8 cellular contexts compared by ENCODE assay signal in the genomic region with DNA sequence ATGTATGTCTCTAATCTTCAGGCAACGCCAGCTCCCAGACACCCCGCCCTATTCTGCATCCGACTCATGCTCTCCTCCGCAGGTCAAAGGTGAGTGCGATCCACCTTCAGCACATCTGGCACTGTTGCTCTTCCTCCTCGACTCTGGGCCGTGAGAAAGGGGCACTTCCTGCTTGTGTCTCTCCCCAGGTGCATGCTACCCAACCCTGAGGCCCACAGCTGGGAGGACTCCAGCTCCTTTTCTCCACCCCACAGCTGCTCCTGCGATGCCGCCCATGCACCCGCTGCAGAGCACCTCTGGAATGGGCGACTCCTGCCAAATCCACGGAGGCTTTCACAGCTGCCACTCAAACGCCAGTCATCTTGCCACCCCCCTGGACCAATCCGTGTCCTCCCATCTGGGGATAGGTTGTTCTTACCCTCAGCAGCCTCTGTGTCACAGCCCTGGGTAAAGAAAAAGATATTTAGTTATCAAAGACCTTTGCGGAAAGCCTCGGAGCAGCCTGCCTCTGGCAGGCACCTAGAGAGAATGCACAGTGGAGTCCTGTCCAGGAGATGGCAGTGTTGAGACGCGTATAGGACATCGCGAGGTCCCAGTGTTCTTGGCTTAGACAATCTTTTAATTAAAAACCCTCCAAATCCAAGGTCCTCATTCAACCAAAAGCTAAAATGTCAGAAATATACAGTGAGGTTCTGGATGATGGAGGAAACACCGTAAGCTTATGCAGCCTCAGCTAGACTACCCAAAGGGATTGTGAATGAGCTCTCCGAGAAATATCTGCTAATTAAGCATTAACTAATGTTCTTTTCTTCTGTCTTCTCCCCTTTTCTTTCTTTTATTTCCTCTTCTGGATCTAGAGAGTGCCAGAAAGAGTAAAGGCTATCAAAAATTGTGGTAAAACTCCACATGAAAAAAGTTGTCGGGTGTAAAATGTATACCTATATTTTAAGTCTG. TPM values are rescaled to one million over a fixed set of nuclear protein-coding genes. Genes with fewer than 3 reads are reported as not detected.
A peak's percentile ranks its signal among the peaks of the same experiment; 100 is the strongest.
DNase-seq lines count a peak whose midpoint lies in the region; ATAC-seq, FAIRE-seq and TF ChIP-seq lines count a peak whose summit lies in the region.

No MANE protein-coding gene starts in this region.

- no peaks in the 10 kb centered on the region for H3K9me3 ChIP-seq in GM12878 (replicated peaks; ENCODE audit: control insufficient read depth, insufficient read depth, low read length)

- no peaks in the 10 kb centered on the region for H3K27me3 ChIP-seq in GM12878 (replicated peaks in 1 of 2; ENCODE audit: control insufficient read depth in 2 of 2, insufficient read depth in 2 of 2, low read length in 1 of 2)

- peak overlapping the region; percentile 34; the same call in 1 of the 2 replicates for H2AFZ ChIP-seq in GM12878 (ENCODE audit: control insufficient read depth, low read depth, low read length)

- TF ChIP-seq CTCF in GM12878 (IDR thresholded peaks at IDR 0.05 in 2 of 3, conservative IDR thresholded peaks at IDR 0.05 in 1 of 3; ENCODE audit: control insufficient read depth in 2 of 3, extremely low read depth in 1 of 3, insufficient read depth in 1 of 3, low read depth in 3 of 3, low read length in 3 of 3), result peak; percentile 80 to 87 (median 86)

- no peak for TF ChIP-seq POLR2A in GM12878 (IDR thresholded peaks at IDR 0.05; ENCODE audit: low read depth, low read length)

- intact Hi-C loops in Right ventricle myocardium inferior (cut with DNase I), result loop anchor here (1.0 to 5.0 kb wide), 2 partner anchors 698 to 843 kb away; no protein-coding TSS in a partner anchor
- intact Hi-C loops in cardiac septum (cut with DNase I), result loop anchor here (5.0 kb wide), 1 partner anchor 843 kb away; no protein-coding TSS in a partner anchor
- intact Hi-C loops in GM12878 (cut with micrococcal nuclease; ENCODE audit: unreplicated experiment), result loop anchor here (1.0 to 5.0 kb wide), 5 partner anchors 142 to 852 kb away; partner anchors contain the start of gene RAB3IP

- TF ChIP-seq RAD21 in GM12878 (IDR thresholded peaks at IDR 0.05; ENCODE audit: insufficient read depth, low read depth, low read length), result peak; percentile 94

- POLR2A ChIA-PET in GM12878 (lab: Charles Lee), result no interaction called here

- CTCF ChIA-PET in GM12878 (lab: Yijun Ruan, JAX), result interaction anchor here (0.6 to 3.9 kb wide), 32 partner anchors 10 to 850 kb away, joined by 3 to 32 read pairs (median 4); no protein-coding TSS in a partner anchor

- 34% methylated on average over 23 of the region's 23 CpGs for WGBS in GM12878 (ENCODE audit: insufficient coverage, insufficient replicate concordance, low lambda C conversion rate, missing lambda C conversion rate)

- no peak for TF ChIP-seq EP300 in GM12878 (IDR thresholded peaks at IDR 0.05; ENCODE audit: borderline replicate concordance in 1 of 2, control insufficient read depth in 1 of 2, low read depth in 2 of 2, low read length in 2 of 2)

- no peaks in the 10 kb centered on the region for H4K20me1 ChIP-seq in GM12878 (ENCODE audit: control insufficient read depth, insufficient read depth)

- H3K36me3 ChIP-seq in GM12878 (ENCODE audit: control insufficient read depth in 2 of 2, insufficient read depth in 2 of 2, low read length in 1 of 2), result no peaks in the 10 kb centered on the region

- peak; percentile 72 for DNase-seq in Right ventricle myocardium inferior (ENCODE audit: missing footprints)
- no peak for DNase-seq in cardiac septum (ENCODE audit: low spot score)
- DNase-seq in NCI-H187 (lab: John Stamatoyannopoulos, UW), result peak; percentile 16 to 67
- peak; percentile 99 for DNase-seq in T1000 (lab: John Stamatoyannopoulos, UW)
- DNase-seq in GM12878 (ENCODE audit: low read depth, low spot score), result no peak
- peak; percentile 93 for DNase-seq in inferior parietal cortex (ENCODE audit: extremely low spot score)
- peak; percentile 57 for DNase-seq in stimulated activated CD4-positive, alpha-beta T cell treated with anti-CD3 and anti-CD28 coated beads, Interleukin-12 subunit alpha, Interleukin-12 subunit beta, amount 100 ng/mL, for 4 hours

- no peak overlapping the region for H3K27ac ChIP-seq in GM12878 (ENCODE audit: control insufficient read depth, insufficient read depth)

- RAD21 ChIA-PET in GM12878 (lab: Charles Lee; ENCODE audit: unreplicated experiment), result interaction anchor here (0.5 to 3.8 kb wide), 5 partner anchors 13 to 850 kb away, joined by 3 to 21 read pairs (median 3); no protein-coding TSS in a partner anchor

- BruUV-seq in GM12878 (replicated peaks; lab: Mats Ljungman, UMichigan), result no TSS peak

- no peak overlapping the region for H3K4me3 ChIP-seq in GM12878

- FAIRE-seq in GM12878 (lab: Jason Lieb, UNC), result peak; percentile 7

- H3K4me2 ChIP-seq in GM12878 (ENCODE audit: control insufficient read depth, insufficient read depth), result no peak overlapping the region

- no peaks in the 10 kb centered on the region for H3K79me2 ChIP-seq in GM12878 (ENCODE audit: control insufficient read depth, insufficient read depth, low read length)

- in situ Hi-C loops in GM12878 (cut with MboI), result no loop called here

- no peak overlapping the region for H3K9ac ChIP-seq in GM12878 (ENCODE audit: control insufficient read depth, insufficient read depth, low read length)

- ATAC-seq in Right ventricle myocardium inferior (peak; percentile 95), HG02885 (IDR thresholded peaks at IDR 0.05; ENCODE audit: poor library complexity, unreplicated experiment) (peak; percentile 94), GM12878 (peak; percentile 98)

- SMC1A ChIA-PET in GM12878 (lab: Charles Lee; ENCODE audit: uncharacterized antibody, unreplicated experiment), result interaction anchor here (0.8 to 2.1 kb wide), 8 partner anchors 8 to 851 kb away, joined by 3 to 13 read pairs (median 4); no protein-coding TSS in a partner anchor

- H3K4me1 ChIP-seq in GM12878 (ENCODE audit: control insufficient read depth, insufficient read depth, low read length), result no peaks in the 10 kb centered on the region

TF ChIP-seq in GM12878, 131 proteins besides CTCF, POLR2A, EP300 and RAD21:
- TF ChIP-seq BMI1 (IDR thresholded peaks at IDR 0.05; ENCODE audit: borderline replicate concordance) (no peak), TBL1XR1 (IDR thresholded peaks at IDR 0.05; ENCODE audit: low read depth, low read length) (no peak), HCFC1 (IDR thresholded peaks at IDR 0.05; ENCODE audit: low read length) (no peak), YY1 (IDR thresholded peaks at IDR 0.05; ENCODE audit: low read depth, low read length) (peak; percentile 32; the same call in 1 of the 2 replicates), SMC3 (IDR thresholded peaks at IDR 0.05; ENCODE audit: borderline replicate concordance, low read length) (peak; percentile 78; the same call in 1 of the 2 replicates)

RNA-seq across cellular contexts. Expression of gene MYRFL, which starts 54.3 kb away (rescaled TPM):
- total RNA-seq in Right ventricle myocardium inferior, result 0.11 TPM
- 0.32 TPM for total RNA-seq in cardiac septum
- 2.3 and 3.2 TPM in 2 replicates for total RNA-seq in GM12878 (2013; cell fraction: nucleolus; rRNA removed)
- total RNA-seq in GM12878 (2014; rRNA removed), result 0.68 and 0.71 TPM in 2 replicates
- total RNA-seq in GM12878 (2014; rRNA removed; fragmentation: Illumina TruSeq; extraction: Trizol), result 0.51 and 0.67 TPM in 2 replicates
- total RNA-seq in GM12878 (2021), result 0.38 and 0.72 TPM in 2 replicates
- 0.52 TPM for polyA plus RNA-seq in GM12878 (2011; ENCODE audit: low read depth)
- polyA plus RNA-seq in GM12878 (2011; rRNA removed), result 1.8 and 2.3 TPM in 2 replicates
- polyA plus RNA-seq in GM12878 (2011; cell fraction: cytosol; rRNA removed), result 0.53 and 0.55 TPM in 2 replicates
- polyA plus RNA-seq in GM12878 (2011; cell fraction: nucleus; rRNA removed), result 5.4 and 6.4 TPM in 2 replicates
- polyA plus RNA-seq in GM12878 (2012), result 0.69 and 0.72 TPM in 2 replicates
- 0.90 and 1.5 TPM in 2 replicates for polyA plus RNA-seq in GM12878 (2014; fragmentation: Illumina TruSeq; extraction: Trizol)
- under 1 TPM; 0.24 to 0.61 TPM for polyA plus RNA-seq in GM12878 (2014; fragmentation: Nextera tagmentation; extraction: Ambion mirVana)
- polyA plus RNA-seq in GM12878 (2014; rRNA removed), result 0.47 and 0.60 TPM in 2 replicates
- under 1 TPM; 0.62 to 0.67 TPM for polyA plus RNA-seq in GM12878 (2016; fragmentation: Nextera tagmentation; extraction: Ambion mirVana)
- 1.5 and 2.0 TPM in 2 replicates for polyA minus RNA-seq in GM12878 (2011; rRNA and poly(A)+ RNA removed)
- polyA minus RNA-seq in GM12878 (2011; cell fraction: cytosol; rRNA and poly(A)+ RNA removed), result not detected in 2 replicates
- polyA minus RNA-seq in GM12878 (2011; cell fraction: nucleus; rRNA and poly(A)+ RNA removed), result 1.5 and 3.3 TPM in 2 replicates

Comparison
In these comparisons a context has a peak if more than half of its experiments do, and no peak if none do; other contexts are left out.
1. DNase-seq: peak in Right ventricle myocardium inferior (single experiment), NCI-H187 (2 of 2), T1000 (single experiment), inferior parietal cortex (single experiment) and stimulated activated CD4-positive, alpha-beta T cell treated with anti-CD3 and anti-CD28 coated beads, Interleukin-12 subunit alpha, Interleukin-12 subunit beta, amount 100 ng/mL, for 4 hours (single experiment); none in cardiac septum (single experiment) and GM12878 (single experiment).
2. Peak in every context shown above with its lines, with median percentiles within 50 percentile points of each other: ATAC-seq.